Comparison of ENCODE assay signal across 10 cellular contexts in the genomic region with DNA sequence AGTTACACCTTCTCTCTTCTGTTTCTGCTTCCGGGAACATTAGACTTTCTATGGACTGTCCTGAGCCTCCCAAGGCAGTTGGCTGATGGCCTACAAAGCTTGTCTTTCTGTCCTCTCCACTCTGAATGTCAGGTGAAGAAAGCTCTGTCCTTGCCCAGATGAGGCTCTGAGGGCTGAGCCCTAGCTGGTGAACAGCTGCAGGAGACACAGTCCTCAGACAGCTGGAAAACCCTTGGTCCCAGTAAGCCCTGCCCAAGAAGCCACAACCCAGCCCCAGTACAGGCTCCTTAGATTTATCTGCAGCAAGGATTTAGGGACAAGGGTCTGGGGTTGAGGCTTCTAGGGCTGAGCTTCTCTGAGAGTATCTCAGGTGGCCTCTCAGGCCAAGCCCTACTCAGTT. TPM values are rescaled to one million over a fixed set of nuclear protein-coding genes. Genes with fewer than 3 reads are reported as not detected.
DNase-seq lines count a peak whose midpoint lies in the region; ATAC-seq and TF ChIP-seq lines count a peak whose summit lies in the region.
"Not testable (repeated sequence)": the region's sequence is repeated elsewhere in the genome, so short reads cannot be mapped to it uniquely, and the experiment has no call there.
"Had no signal": no experiment of that assay in that cellular context is flagged by ENCODE, and none has a peak within 500 bp of the region (broad histone marks: within the 10 kb centered on the region; RNA-seq: fewer than 3 reads in every experiment).

No MANE protein-coding gene starts in this region.

- peak overlapping the region; percentile 59; the same call in 1 of the 2 replicates for H3K9ac ChIP-seq in SK-N-SH

- not testable (repeated sequence) for H3K4me2 ChIP-seq in SK-N-SH; osteoblast (ENCODE audit: insufficient read depth, low read length)

- DNase-seq in EL (peak; percentile 13), LHCN-M2 (ENCODE audit: low read depth) (peak; percentile 50)
- not testable (repeated sequence) for DNase-seq in SK-N-SH; epithelial cell of prostate (ENCODE audit: low read depth, low spot score); foreskin keratinocyte; osteoblast (ENCODE audit: insufficient read length, low spot score, missing footprints)

- H3K79me2 ChIP-seq in SK-N-SH (ENCODE audit: insufficient read depth); osteoblast (ENCODE audit: insufficient read depth, low read length): not testable (repeated sequence)

- H3K27ac ChIP-seq in SK-N-SH (ENCODE audit: low read depth in 2 of 2, low read length in 1 of 2) (peak overlapping the region; percentile 22 to 94; a peak in 3 of 4 replicates), epithelial cell of prostate (peak overlapping the region; percentile 97), foreskin keratinocyte (peak overlapping the region; percentile 48), osteoblast (ENCODE audit: low read depth, low read length) (peak overlapping the region; percentile 56)

- POLR2A ChIA-PET in SK-N-SH (lab: Yijun Ruan, JAX), result not testable (repeated sequence)

- peak overlapping the region; percentile 24; the same call in 1 of the 2 replicates for H2AFZ ChIP-seq in SK-N-SH (ENCODE audit: low read depth)
- H2AFZ ChIP-seq in osteoblast (ENCODE audit: low read length), result not testable (repeated sequence)

- not testable (repeated sequence) for H3K36me3 ChIP-seq in SK-N-SH (replicated peaks in 1 of 2; ENCODE audit: control insufficient read depth in 1 of 2, insufficient read depth in 2 of 2, low read length in 1 of 2); osteoblast (ENCODE audit: insufficient read depth, low read length)

- not testable (repeated sequence) for H3K9me3 ChIP-seq in SK-N-SH; osteoblast (ENCODE audit: low read depth, low read length)

- not testable (repeated sequence) for H3K4me3 ChIP-seq in SK-N-SH (ENCODE audit: low read depth in 2 of 2, low read length in 1 of 2); osteoblast (ENCODE audit: insufficient read depth, low read length)

- TF ChIP-seq CTCF in SK-N-SH (IDR thresholded peaks at IDR 0.05); foreskin keratinocyte (conservative IDR thresholded peaks at IDR 0.05); osteoblast (IDR thresholded peaks at IDR 0.05; ENCODE audit: extremely low read depth, low read depth, low read length): not testable (repeated sequence)

- H3F3A ChIP-seq in SK-N-SH (replicated peaks; ENCODE audit: insufficient read depth), result peaks cover 31% of the 10 kb centered on the region

- H3K4me1 ChIP-seq in SK-N-SH (ENCODE audit: control insufficient read depth in 1 of 2, insufficient read depth in 2 of 2, low read depth in 1 of 2, low read length in 1 of 2) (peaks cover 0 to 26% of the 10 kb centered on the region in 2 experiments; a peak in 2 of 4 replicates), foreskin keratinocyte (peaks cover 15% of the 10 kb centered on the region), osteoblast (ENCODE audit: insufficient read depth, low read length) (peaks cover 20% of the 10 kb centered on the region)

- TF ChIP-seq EP300 in SK-N-SH (IDR thresholded peaks at IDR 0.05; ENCODE audit: borderline replicate concordance in 1 of 2, low read depth in 1 of 2, low read length in 1 of 2), result not testable (repeated sequence)

- not testable (repeated sequence) for H4K20me1 ChIP-seq in SK-N-SH (ENCODE audit: insufficient read depth); osteoblast (ENCODE audit: insufficient read depth, low read length)

- not testable (repeated sequence) for H3K27me3 ChIP-seq in SK-N-SH (ENCODE audit: insufficient read depth); foreskin keratinocyte; osteoblast (ENCODE audit: insufficient read depth, low read length)

- not testable (repeated sequence) for H3K9me2 ChIP-seq in SK-N-SH

- not testable (repeated sequence) for TF ChIP-seq RAD21 in SK-N-SH (IDR thresholded peaks at IDR 0.05; ENCODE audit: low read length)

- WGBS in SK-N-SH (ENCODE audit: low lambda C conversion rate), result 64% methylated on average over 1 of the region's 1 CpG

- CTCF ChIA-PET in SK-N-SH (lab: Yijun Ruan, JAX), result not testable (repeated sequence)

- ATAC-seq in foreskin keratinocyte, result not testable (repeated sequence)

RNA-seq across cellular contexts. Expression of a gene that starts 26.3 kb away (rescaled TPM):
- total RNA-seq in LHCN-M2 (2014; rRNA removed) (0.13 and 1.4 TPM in 2 replicates), foreskin keratinocyte (not detected in 2 replicates), osteoblast (0.36 and 1.2 TPM in 2 replicates)
- polyA plus RNA-seq in LHCN-M2 (2012), result 1.1 TPM
- polyA plus RNA-seq in SK-N-SH (2012; rRNA removed) (0.18 and 0.19 TPM in 2 replicates), foreskin keratinocyte (not detected in 2 replicates)
- polyA plus RNA-seq in SK-N-SH (2012; cell fraction: cytosol; rRNA removed), result 0.12 and 0.14 TPM in 2 replicates
- polyA plus RNA-seq in SK-N-SH (2012; cell fraction: nucleus; rRNA removed), result 0.09 and 0.48 TPM in 2 replicates
- total RNA-seq: A673, Daoy, GM12878 had no signal
- polyA plus RNA-seq: CD4-positive, CD25-positive, alpha-beta regulatory T cell; GM12878 had no signal
